In the genomic region with DNA sequence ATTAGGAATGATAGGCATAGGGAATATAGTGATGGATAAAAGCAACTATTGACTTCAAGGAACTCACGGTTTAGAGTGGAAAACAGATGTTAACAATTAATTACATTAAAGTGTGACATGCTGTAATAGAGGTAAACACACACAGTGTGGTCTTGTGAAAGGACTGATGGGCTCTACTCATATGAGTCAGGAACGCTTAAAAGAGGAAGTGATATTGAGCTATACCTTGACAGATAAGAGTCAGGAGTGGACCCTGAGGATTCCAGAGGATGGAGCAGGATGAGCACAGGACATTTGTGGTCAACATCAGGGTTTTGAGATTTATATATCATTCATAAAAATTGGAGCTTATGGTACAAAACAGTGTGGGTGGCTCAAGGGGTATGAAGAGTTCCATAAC, we compare ENCODE assay signal across 13 cellular contexts. TPM values are rescaled to one million over a fixed set of nuclear protein-coding genes. Genes with fewer than 3 reads are reported as not detected.
DNase-seq lines count a peak whose midpoint lies in the region; ATAC-seq and TF ChIP-seq lines count a peak whose summit lies in the region.
"Had no signal": no experiment of that assay in that cellular context is flagged by ENCODE, and none has a peak within 500 bp of the region (broad histone marks: within the 10 kb centered on the region; RNA-seq: fewer than 3 reads in every experiment).

No MANE protein-coding gene starts in this region.

- ATAC-seq in GM19438 (IDR thresholded peaks at IDR 0.05; ENCODE audit: low read depth, unreplicated experiment): peak; percentile 99
- ATAC-seq in HG02763 (IDR thresholded peaks at IDR 0.05; ENCODE audit: unreplicated experiment): peak; percentile 81
- ATAC-seq in HG03457 (IDR thresholded peaks at IDR 0.05; ENCODE audit: unreplicated experiment): peak; percentile 97
- ATAC-seq in activated naive CD8-positive, alpha-beta T cell treated with anti-CD3 and anti-CD28 coated beads, Interleukin-2, amount 50 U/mL, for 24 hours: no peak
- no peak for ATAC-seq in T-cell (replicated peaks in 1 of 4)
- ATAC-seq: left cardiac atrium had no signal

- POLR2A ChIA-PET in PC-9 (lab: Charles Lee; ENCODE audit: unreplicated experiment) (no interaction called here), Caco-2 (lab: Charles Lee) (no interaction called here), T-cell (lab: Charles Lee) (interaction anchor here in 1 of 2 donors (0.7 kb wide), 1 partner anchor 10 kb away, joined by 4 read pairs; no protein-coding TSS in a partner anchor)

- no peak overlapping the region for H2AFZ ChIP-seq in PC-9

- TF ChIP-seq CTCF in GM13977 (IDR thresholded peaks at IDR 0.05; ENCODE audit: extremely low read depth, insufficient read depth, missing control alignments) (no peak), PC-9 (conservative IDR thresholded peaks at IDR 0.05) (no peak), Caco-2 (IDR thresholded peaks at IDR 0.05; ENCODE audit: insufficient read depth in 1 of 2, low read depth in 1 of 2, low read length in 1 of 2, severe bottlenecking in 1 of 2, unreplicated experiment in 1 of 2) (no peak)

- no peaks in the 10 kb centered on the region for H3K27me3 ChIP-seq in PC-9 (ENCODE audit: insufficient read depth, low read depth)
- H3K27me3 ChIP-seq in Caco-2 (replicated peaks; ENCODE audit: control insufficient read depth, insufficient read depth, low read length): no peaks in the 10 kb centered on the region

- H3K4me3 ChIP-seq in PC-9 (no peak overlapping the region), Caco-2 (ENCODE audit: low read depth, low read length) (no peak overlapping the region)

- H3K27ac ChIP-seq in PC-9: no peak overlapping the region

- DNase-seq in GM13977 (ENCODE audit: low spot score): peak; percentile 49
- DNase-seq in activated naive CD8-positive, alpha-beta T cell treated with anti-CD3 and anti-CD28 coated beads, Interleukin-2, amount 50 U/mL, for 24 hours: no peak
- DNase-seq in PC-9: no peak
- no peak for DNase-seq in Caco-2
- DNase-seq in T-cell: no peak
- DNase-seq: activated CD4-positive, alpha-beta T cell treated with anti-CD3 and anti-CD28 coated beads for 48 hours; left cardiac atrium; nephron progenitor cell; small intestine had no signal

- peaks cover 33% of the 10 kb centered on the region for H3K36me3 Mint-ChIP-seq in activated naive CD8-positive, alpha-beta T cell treated with anti-CD3 and anti-CD28 coated beads, Interleukin-2, amount 50 U/mL, for 24 hours (ENCODE audit: low read depth)
- H3K36me3 Mint-ChIP-seq in Caco-2 (ENCODE audit: insufficient read depth, unreplicated experiment) (peaks cover 13% of the 10 kb centered on the region), T-cell (peaks cover 50% of the 10 kb centered on the region)

- no peaks in the 10 kb centered on the region for H3K27me3 Mint-ChIP-seq in activated naive CD8-positive, alpha-beta T cell treated with anti-CD3 and anti-CD28 coated beads, Interleukin-2, amount 50 U/mL, for 24 hours
- H3K27me3 Mint-ChIP-seq in Caco-2 (ENCODE audit: insufficient read depth, unreplicated experiment) (no peaks in the 10 kb centered on the region), T-cell (no peaks in the 10 kb centered on the region)
- H3K27me3 Mint-ChIP-seq: activated naive CD4-positive, alpha-beta T cell treated with anti-CD3 and anti-CD28 coated beads, Interleukin-2, amount 50 U/mL, for 24 hours had no signal

- H3K36me3 ChIP-seq in PC-9 (ENCODE audit: low read depth): peaks cover 7% of the 10 kb centered on the region; the same call in 1 of the 2 replicates
- H3K36me3 ChIP-seq in Caco-2 (ENCODE audit: control insufficient read depth, insufficient read depth, low read length): no peaks in the 10 kb centered on the region; the same call in 1 of the 2 replicates

- no peaks in the 10 kb centered on the region for H3K9me2 ChIP-seq in PC-9 (ENCODE audit: insufficient read depth)

- no peak overlapping the region for H3K4me3 Mint-ChIP-seq in activated naive CD8-positive, alpha-beta T cell treated with anti-CD3 and anti-CD28 coated beads, Interleukin-2, amount 50 U/mL, for 24 hours
- no peak overlapping the region for H3K4me3 Mint-ChIP-seq in Caco-2 (ENCODE audit: unreplicated experiment)
- no peak overlapping the region for H3K4me3 Mint-ChIP-seq in T-cell
- H3K4me3 Mint-ChIP-seq: activated naive CD4-positive, alpha-beta T cell treated with anti-CD3 and anti-CD28 coated beads, Interleukin-2, amount 50 U/mL, for 24 hours; nephron progenitor cell had no signal

- no peaks in the 10 kb centered on the region for H4K20me1 ChIP-seq in PC-9 (ENCODE audit: insufficient read depth)

- H3F3A ChIP-seq in PC-9 (ENCODE audit: insufficient read depth, low read depth): no peaks in the 10 kb centered on the region

- no peaks in the 10 kb centered on the region for H3K4me1 Mint-ChIP-seq in activated naive CD8-positive, alpha-beta T cell treated with anti-CD3 and anti-CD28 coated beads, Interleukin-2, amount 50 U/mL, for 24 hours
- H3K4me1 Mint-ChIP-seq in Caco-2 (ENCODE audit: low read depth, unreplicated experiment) (no peaks in the 10 kb centered on the region), T-cell (peaks cover 0 to 6% (median 0%) of the 10 kb centered on the region in 3 donors)
- H3K4me1 Mint-ChIP-seq: activated naive CD4-positive, alpha-beta T cell treated with anti-CD3 and anti-CD28 coated beads, Interleukin-2, amount 50 U/mL, for 24 hours; nephron progenitor cell had no signal

- H3K9me3 ChIP-seq in PC-9 (ENCODE audit: insufficient read depth, low read depth) (no peaks in the 10 kb centered on the region), Caco-2 (no peaks in the 10 kb centered on the region)

- H3K4me1 ChIP-seq in PC-9 (replicated peaks; ENCODE audit: insufficient read depth) (no peaks in the 10 kb centered on the region), Caco-2 (no peaks in the 10 kb centered on the region)

- BruUV-seq in PC-9 (replicated peaks; lab: Mats Ljungman, UMichigan) (no TSS peak), Caco-2 (replicated peaks; lab: Mats Ljungman, UMichigan) (no TSS peak)

- in situ Hi-C loops in GM13977 (cut with MboI; ENCODE audit: low pct_unique_long_range_greater_than_20kb, low sequenced_read_pairs, unreplicated experiment): no loop called here

- CTCF ChIA-PET in PC-9 (lab: Charles Lee) (no interaction called here), Caco-2 (lab: Charles Lee) (no interaction called here), T-cell (lab: Charles Lee) (interaction anchor here (0.5 to 1.9 kb wide), 3 partner anchors 14 to 21 kb away, joined by 3 to 6 read pairs (median 4); no protein-coding TSS in a partner anchor)

- H3K27ac Mint-ChIP-seq in activated naive CD8-positive, alpha-beta T cell treated with anti-CD3 and anti-CD28 coated beads, Interleukin-2, amount 50 U/mL, for 24 hours: no peak overlapping the region
- H3K27ac Mint-ChIP-seq in Caco-2 (ENCODE audit: unreplicated experiment) (no peak overlapping the region), T-cell (no peak overlapping the region)
- H3K27ac Mint-ChIP-seq: activated naive CD4-positive, alpha-beta T cell treated with anti-CD3 and anti-CD28 coated beads, Interleukin-2, amount 50 U/mL, for 24 hours; nephron progenitor cell had no signal

- H3K79me2 ChIP-seq in PC-9 (ENCODE audit: low read depth): no peaks in the 10 kb centered on the region

- H3K4me2 ChIP-seq in PC-9: no peak overlapping the region

- intact Hi-C loops in PC-9 (cut with micrococcal nuclease; ENCODE audit: unreplicated experiment) (no loop called here), Caco-2 (cut with micrococcal nuclease; ENCODE audit: unreplicated experiment) (no loop called here)

- no peaks in the 10 kb centered on the region for H3K9me3 Mint-ChIP-seq in activated naive CD8-positive, alpha-beta T cell treated with anti-CD3 and anti-CD28 coated beads, Interleukin-2, amount 50 U/mL, for 24 hours
- H3K9me3 Mint-ChIP-seq in Caco-2 (ENCODE audit: unreplicated experiment): no peaks in the 10 kb centered on the region
- no peaks in the 10 kb centered on the region for H3K9me3 Mint-ChIP-seq in T-cell
- H3K9me3 Mint-ChIP-seq: activated naive CD4-positive, alpha-beta T cell treated with anti-CD3 and anti-CD28 coated beads, Interleukin-2, amount 50 U/mL, for 24 hours; nephron progenitor cell had no signal

RNA-seq across cellular contexts. Expression of a gene that starts 11.0 kb away (rescaled TPM):
- 7.5 and 9.3 TPM in 2 replicates for total RNA-seq in PC-9 (2021)
- 15.7 and 16.2 TPM in 2 replicates for total RNA-seq in Caco-2 (2022)
- total RNA-seq in T-cell: 10 to 100 TPM; 21.5 to 24.8 (median 22.9) TPM

RNA-seq across cellular contexts. Expression of a gene that starts 53.4 kb away (rescaled TPM):
- 11.0 and 12.4 TPM in 2 replicates for total RNA-seq in PC-9 (2021)
- total RNA-seq in Caco-2 (2022): 20.8 and 21.4 TPM in 2 replicates
- 10 to 100 TPM in 1 of 5 donors, 1 to 10 TPM in 4; 6.3 to 11.0 (median 8.1) TPM for total RNA-seq in T-cell

Comparison
In these comparisons a context has a peak if more than half of its experiments do, and no peak if none do; other contexts are left out.
1. ATAC-seq: peak in GM19438 (single experiment), HG02763 (single experiment) and HG03457 (single experiment); none in activated naive CD8-positive, alpha-beta T cell treated with anti-CD3 and anti-CD28 coated beads, Interleukin-2, amount 50 U/mL, for 24 hours (single experiment) and T-cell (0 of 4).
2. CTCF ChIA-PET loops: an anchor here in T-cell (0.5 to 1.9 kb wide); none called in PC-9 and Caco-2.